2 cellular contexts compared by ENCODE assay signal in genomic region chr1:39871043-39871442, GRCh38.
TF ChIP-seq lines count a peak whose summit lies in the region.

No MANE protein-coding gene starts in this region.

TF ChIP-seq in HEK293, 187 proteins besides CTCF, POLR2A, EP300 and RAD21:
- TF ChIP-seq ZNF146 (tag by site-specific recombination; IDR thresholded peaks at IDR 0.05) = peak; percentile 95
TF ChIP-seq in HEK293: peak in this region for 1; not testable (repeated sequence) for 186.

TF ChIP-seq in K562, 482 proteins besides CTCF, POLR2A, EP300 and RAD21:
- TF ChIP-seq ZNF146 (CRISPR knock-in tag; IDR thresholded peaks at IDR 0.05; ENCODE audit: unreplicated experiment) (peak; percentile 72), ZNF316 (IDR thresholded peaks at IDR 0.05) (peak; percentile 34; the same call in 1 of the 2 replicates)
